Comparison of ENCODE assay signal across 15 cellular contexts in the genomic region with DNA sequence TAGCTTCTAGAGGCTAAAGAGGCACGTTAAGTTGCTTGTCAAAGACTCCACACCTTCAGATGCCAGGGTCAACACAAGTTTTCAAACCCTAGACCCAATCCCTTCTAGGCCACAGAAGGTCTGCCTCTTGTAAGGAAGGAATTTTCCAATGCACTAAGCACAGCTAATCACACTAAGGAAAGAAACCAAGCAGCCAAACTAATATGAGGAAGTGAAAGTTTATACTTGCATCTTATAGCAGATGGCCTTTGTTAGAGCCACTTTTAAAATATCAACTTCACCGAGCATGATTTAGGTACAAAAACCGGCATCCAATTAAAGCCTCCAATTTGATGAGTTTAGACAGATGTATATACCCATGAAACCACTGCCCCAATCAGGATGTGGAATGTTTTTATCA. TPM values are rescaled to one million over a fixed set of nuclear protein-coding genes. Genes with fewer than 3 reads are reported as not detected.
DNase-seq lines count a peak whose midpoint lies in the region; ATAC-seq and TF ChIP-seq lines count a peak whose summit lies in the region.
"Had no signal": no experiment of that assay in that cellular context is flagged by ENCODE, and none has a peak within 500 bp of the region (broad histone marks: within the 10 kb centered on the region; RNA-seq: fewer than 3 reads in every experiment).

No MANE protein-coding gene starts in this region.

- POLR2A ChIA-PET in GM10248 (lab: Yijun Ruan, JAX) = no interaction called here
- POLR2A ChIA-PET in activated CD4-positive, alpha-beta memory T cell treated with anti-CD3 and anti-CD28 coated beads for 36 hours (lab: Charles Lee) = no interaction called here

- H3K27me3 ChIP-seq in Karpas-422 (ENCODE audit: low read length) (no peaks in the 10 kb centered on the region), parathyroid adenoma (ENCODE audit: control insufficient read depth, insufficient read depth, low read length) (no peaks in the 10 kb centered on the region)
- H3K27me3 ChIP-seq: upper lobe of left lung had no signal

- no peak for ATAC-seq in activated T-helper 17 cell treated with anti-CD3 and anti-CD28 coated beads, Interleukin-2, amount 50 U/mL, for 72 hours (replicated peaks)
- no peak for ATAC-seq in HG03571 (IDR thresholded peaks at IDR 0.05; ENCODE audit: unreplicated experiment)
- ATAC-seq in mucosa of descending colon = no peak
- ATAC-seq: left ventricle myocardium superior, natural killer cell, Panc1 had no signal

- no peaks in the 10 kb centered on the region for H3K27me3 Mint-ChIP-seq in activated T-helper 17 cell treated with anti-CD3 and anti-CD28 coated beads, Interleukin-2, amount 50 U/mL, for 72 hours
- H3K27me3 Mint-ChIP-seq in activated CD4-positive, alpha-beta memory T cell treated with anti-CD3 and anti-CD28 coated beads for 36 hours = no peaks in the 10 kb centered on the region

- H3K9ac ChIP-seq in Karpas-422 (ENCODE audit: low read length) (no peak overlapping the region), parathyroid adenoma (no peak overlapping the region)

- no peak for TF ChIP-seq CTCF in GM10248 (IDR thresholded peaks at IDR 0.05; ENCODE audit: control extremely low read depth, extremely low read depth, low read depth, missing control alignments)
- TF ChIP-seq CTCF in parathyroid adenoma (IDR thresholded peaks at IDR 0.05) = no peak
- TF ChIP-seq CTCF in mucosa of descending colon (IDR thresholded peaks at IDR 0.05) = no peak

- CTCF ChIA-PET in GM10248 (lab: Yijun Ruan, JAX) = interaction anchor here (3.3 kb wide), 1 partner anchor 129 kb away, joined by 11 read pairs; no protein-coding TSS in a partner anchor
- CTCF ChIA-PET in activated CD4-positive, alpha-beta memory T cell treated with anti-CD3 and anti-CD28 coated beads for 36 hours (lab: Charles Lee) = interaction anchor here (3.1 kb wide), 1 partner anchor 129 kb away, joined by 13 read pairs; no protein-coding TSS in a partner anchor

- H3K4me3 Mint-ChIP-seq in activated T-helper 17 cell treated with anti-CD3 and anti-CD28 coated beads, Interleukin-2, amount 50 U/mL, for 72 hours = peak overlapping the region; percentile 15
- no peak overlapping the region for H3K4me3 Mint-ChIP-seq in activated CD4-positive, alpha-beta memory T cell treated with anti-CD3 and anti-CD28 coated beads for 36 hours
- H3K4me3 Mint-ChIP-seq: natural killer cell had no signal

- H3K36me3 ChIP-seq in Karpas-422 (ENCODE audit: insufficient read depth, low read length) (no peaks in the 10 kb centered on the region), parathyroid adenoma (ENCODE audit: control insufficient read depth, insufficient read depth, low read length) (no peaks in the 10 kb centered on the region), mucosa of descending colon (ENCODE audit: low read depth) (no peaks in the 10 kb centered on the region)
- H3K36me3 ChIP-seq: upper lobe of left lung had no signal

- H3K4me3 ChIP-seq in Karpas-422 (ENCODE audit: low read length) = no peak overlapping the region
- H3K4me3 ChIP-seq in parathyroid adenoma (ENCODE audit: low read depth, low read length) = no peak overlapping the region
- H3K4me3 ChIP-seq in mucosa of descending colon = no peak overlapping the region
- H3K4me3 ChIP-seq: upper lobe of left lung had no signal

- no peaks in the 10 kb centered on the region for H4K20me1 ChIP-seq in Karpas-422 (ENCODE audit: insufficient read depth, low read depth, low read length)

- H3K4me1 ChIP-seq in Karpas-422 (ENCODE audit: low read length) (peaks cover 10% of the 10 kb centered on the region), parathyroid adenoma (peaks cover 14% of the 10 kb centered on the region), mucosa of descending colon (ENCODE audit: low read depth) (no peaks in the 10 kb centered on the region)

- no peak overlapping the region for H2AFZ ChIP-seq in Karpas-422 (ENCODE audit: low read length)
- H2AFZ ChIP-seq in parathyroid adenoma = no peak overlapping the region

- H3K9me3 ChIP-seq in Karpas-422 (ENCODE audit: low read length) (no peaks in the 10 kb centered on the region), parathyroid adenoma (ENCODE audit: control insufficient read depth, low read length) (no peaks in the 10 kb centered on the region), mucosa of descending colon (no peaks in the 10 kb centered on the region)
- H3K9me3 ChIP-seq: upper lobe of left lung had no signal

- no peaks in the 10 kb centered on the region for H3K9me3 Mint-ChIP-seq in activated T-helper 17 cell treated with anti-CD3 and anti-CD28 coated beads, Interleukin-2, amount 50 U/mL, for 72 hours
- H3K9me3 Mint-ChIP-seq in activated CD4-positive, alpha-beta memory T cell treated with anti-CD3 and anti-CD28 coated beads for 36 hours = no peaks in the 10 kb centered on the region
- H3K9me3 Mint-ChIP-seq: natural killer cell had no signal

- peaks cover 4% of the 10 kb centered on the region for H3K4me1 Mint-ChIP-seq in activated T-helper 17 cell treated with anti-CD3 and anti-CD28 coated beads, Interleukin-2, amount 50 U/mL, for 72 hours
- H3K4me1 Mint-ChIP-seq in activated CD4-positive, alpha-beta memory T cell treated with anti-CD3 and anti-CD28 coated beads for 36 hours (ENCODE audit: low read depth) = peaks cover 14% of the 10 kb centered on the region
- H3K4me1 Mint-ChIP-seq: natural killer cell had no signal

- DNase-seq in GM10248 (ENCODE audit: extremely low spot score) (peak; percentile 17), Karpas-422 (peak; percentile 58), mucosa of descending colon (no peak), NCI-H1105 (lab: John Stamatoyannopoulos, UW) (no peak)
- no peak for DNase-seq in activated CD4-positive, alpha-beta memory T cell treated with anti-CD3 and anti-CD28 coated beads for 36 hours
- DNase-seq: activated naive CD4-positive, alpha-beta T cell treated with Interleukin-2 at 50 U/mL for 16 hours; left ventricle myocardium superior; natural killer cell; retina; stimulated activated CD4-positive, alpha-beta T cell treated with anti-CD3 and anti-CD28 coated beads, Interleukin-1b, Interleukin-23, amount 100 ng/mL, for 48 hours; upper lobe of left lung had no signal

- no peaks in the 10 kb centered on the region for H3K36me3 Mint-ChIP-seq in activated T-helper 17 cell treated with anti-CD3 and anti-CD28 coated beads, Interleukin-2, amount 50 U/mL, for 72 hours (ENCODE audit: low read depth)
- no peaks in the 10 kb centered on the region for H3K36me3 Mint-ChIP-seq in activated CD4-positive, alpha-beta memory T cell treated with anti-CD3 and anti-CD28 coated beads for 36 hours
- H3K36me3 Mint-ChIP-seq: natural killer cell had no signal

- no peaks in the 10 kb centered on the region for H3K9me2 ChIP-seq in Karpas-422 (replicated peaks; ENCODE audit: insufficient read depth, low read length)

- H3K27ac Mint-ChIP-seq in activated T-helper 17 cell treated with anti-CD3 and anti-CD28 coated beads, Interleukin-2, amount 50 U/mL, for 72 hours = peak overlapping the region; percentile 25
- no peak overlapping the region for H3K27ac Mint-ChIP-seq in activated CD4-positive, alpha-beta memory T cell treated with anti-CD3 and anti-CD28 coated beads for 36 hours
- H3K27ac Mint-ChIP-seq: natural killer cell had no signal

- H3K4me2 ChIP-seq in Karpas-422 (ENCODE audit: low read depth, low read length, poor library complexity, severe bottlenecking) (no peak overlapping the region), parathyroid adenoma (ENCODE audit: low read length) (no peak overlapping the region)

- intact Hi-C loops in activated CD4-positive, alpha-beta memory T cell treated with anti-CD3 and anti-CD28 coated beads for 36 hours (cut with micrococcal nuclease) = no loop called here
- intact Hi-C loops in mucosa of descending colon (cut with DNase I, micrococcal nuclease) = no loop called here

- H3K79me2 ChIP-seq in Karpas-422 (ENCODE audit: low read length) = no peaks in the 10 kb centered on the region
- peaks cover 12% of the 10 kb centered on the region for H3K79me2 ChIP-seq in parathyroid adenoma

- H3K27ac ChIP-seq in Karpas-422 (ENCODE audit: low read length) = no peak overlapping the region
- peak overlapping the region; percentile 57 for H3K27ac ChIP-seq in parathyroid adenoma

RNA-seq across cellular contexts. Expression of gene FHL1, which starts 9.9 kb away (rescaled TPM):
- not detected in 2 replicates for total RNA-seq in Karpas-422 (2014; rRNA removed; shearing (Covaris generic); ENCODE audit: low replicate concordance)
- 10 to 100 TPM; 19.0 to 27.5 TPM for total RNA-seq in activated T-helper 17 cell treated with anti-CD3 and anti-CD28 coated beads, Interleukin-2, amount 50 U/mL, for 72 hours
- total RNA-seq in activated CD4-positive, alpha-beta memory T cell treated with anti-CD3 and anti-CD28 coated beads for 36 hours = 10 to 100 TPM; 33.9 to 37.5 TPM
- 100 to 1,000 TPM in 1 of 3 donors, 10 to 100 TPM in 2; 36.8 to 472 (median 53.2) TPM for total RNA-seq in mucosa of descending colon

Comparison
In these comparisons a context has a peak if more than half of its experiments do, and no peak if none do; other contexts are left out.
1. DNase-seq: peak in GM10248 (single experiment) and Karpas-422 (single experiment); none in activated CD4-positive, alpha-beta memory T cell treated with anti-CD3 and anti-CD28 coated beads for 36 hours (single experiment), mucosa of descending colon (0 of 3) and NCI-H1105 (single experiment).
2. RNA of gene FHL1, which starts 9.9 kb away (total RNA-seq): 36.8 to 472 TPM in mucosa of descending colon, 33.9 to 37.5 TPM in activated CD4-positive, alpha-beta memory T cell treated with anti-CD3 and anti-CD28 coated beads for 36 hours and 19.0 to 27.5 TPM in activated T-helper 17 cell treated with anti-CD3 and anti-CD28 coated beads, Interleukin-2, amount 50 U/mL, for 72 hours; not detected in Karpas-422; every median in the first group is over 10 times any median in the second.